In genomic region chr14:60184597-60185555, GRCh38 we compare ENCODE assay signal across 10 cellular contexts. TPM values are rescaled to one million over a fixed set of nuclear protein-coding genes. Genes with fewer than 3 reads are reported as not detected.
DNase-seq lines count a peak whose midpoint lies in the region; ATAC-seq and TF ChIP-seq lines count a peak whose summit lies in the region.
"Had no signal": no experiment of that assay in that cellular context is flagged by ENCODE, and none has a peak within 500 bp of the region (broad histone marks: within the 10 kb centered on the region; RNA-seq: fewer than 3 reads in every experiment).

No MANE protein-coding gene starts in this region.

- intact Hi-C loops in psoas muscle (cut with DNase I), result loop anchor here (1.0 to 10.0 kb wide), 5 partner anchors 120 to 680 kb away; no protein-coding TSS in a partner anchor

- H3K36me3 ChIP-seq in psoas muscle (ENCODE audit: insufficient read depth in 1 of 2, low read depth in 1 of 2), result no peaks in the 10 kb centered on the region
- H3K36me3 ChIP-seq: upper lobe of right lung had no signal

- ATAC-seq in psoas muscle, result no peak
- ATAC-seq in GM21360 (IDR thresholded peaks at IDR 0.05; ENCODE audit: unreplicated experiment), result no peak
- ATAC-seq in HG03280 (IDR thresholded peaks at IDR 0.05; ENCODE audit: unreplicated experiment), result no peak
- ATAC-seq in GM21423 (IDR thresholded peaks at IDR 0.05; ENCODE audit: unreplicated experiment), result no peak

- 63 to 65% (median 64%) methylated on average over 5 of the region's 5 CpGs for WGBS in psoas muscle, 3 donors

- no peaks in the 10 kb centered on the region for H3K27me3 ChIP-seq in psoas muscle (ENCODE audit: insufficient read depth in 3 of 3, low read length in 2 of 3)
- H3K27me3 ChIP-seq: upper lobe of right lung had no signal

- no peaks in the 10 kb centered on the region for H3K9me3 ChIP-seq in psoas muscle
- H3K9me3 ChIP-seq: upper lobe of right lung had no signal

- no peak for TF ChIP-seq CTCF in psoas muscle (IDR thresholded peaks at IDR 0.05)

- DNase-seq in SHP77 (lab: John Stamatoyannopoulos, UW), result peak; percentile 6 to 40
- no peak for DNase-seq in SHP77 treated with DMSO at 0.1 percent for 48 hours (lab: John Stamatoyannopoulos, UW)
- DNase-seq in NCI-H2107 treated with DMSO at 0.1 percent for 48 hours (lab: John Stamatoyannopoulos, UW; ENCODE audit: unreplicated experiment), result peak; percentile 64
- DNase-seq in astrocyte of the hippocampus (ENCODE audit: low read depth, low spot score), result peak; percentile 11
- no peak for DNase-seq in psoas muscle
- DNase-seq: activated CD4-positive, CD25-positive, alpha-beta regulatory T cell treated with anti-CD3 and anti-CD28 coated beads, Interleukin-2, amount 50 U/mL, for 72 hours; upper lobe of right lung had no signal

- H3K4me3 ChIP-seq in psoas muscle, result peak overlapping the region; percentile 65

- H3K27ac ChIP-seq in psoas muscle, result no peak overlapping the region

- H3K4me1 ChIP-seq in psoas muscle, result peaks cover 28% of the 10 kb centered on the region

RNA-seq across cellular contexts. Expression of gene DHRS7, which starts 19.7 kb away (rescaled TPM):
- total RNA-seq in psoas muscle, result 100 to 1,000 TPM; 239 to 605 (median 497) TPM
- polyA plus RNA-seq in psoas muscle, result 100 to 1,000 TPM; 374 to 743 (median 492) TPM

Comparison
In these comparisons a context has a peak if more than half of its experiments do, and no peak if none do; other contexts are left out.
1. DNase-seq: peak in SHP77 (2 of 2), NCI-H2107 treated with DMSO at 0.1 percent for 48 hours (single experiment) and astrocyte of the hippocampus (single experiment); none in SHP77 treated with DMSO at 0.1 percent for 48 hours (single experiment) and psoas muscle (0 of 2).